In the genomic region with DNA sequence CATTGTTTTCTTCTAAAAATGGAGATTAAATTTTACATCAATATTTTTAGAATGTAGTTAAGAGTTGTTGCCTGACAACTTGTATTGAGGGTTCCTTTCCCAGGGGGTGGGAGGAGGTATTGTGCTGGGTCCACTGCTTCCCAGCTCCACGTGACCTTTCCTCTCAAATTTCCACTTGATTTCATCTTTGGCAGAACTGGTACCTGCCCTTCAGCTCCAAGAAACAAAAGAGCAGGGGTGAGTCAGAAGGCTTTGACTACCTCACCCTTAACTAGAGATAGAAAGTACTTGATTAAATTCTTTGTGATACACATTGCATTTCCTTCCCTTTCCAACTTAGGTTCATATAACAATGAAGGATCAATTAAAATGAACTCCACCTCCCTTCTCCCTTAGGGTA, we compare ENCODE assay signal across 8 cellular contexts. TPM values are rescaled to one million over a fixed set of nuclear protein-coding genes. Genes with fewer than 3 reads are reported as not detected.
DNase-seq lines count a peak whose midpoint lies in the region; ATAC-seq lines count a peak whose summit lies in the region.

No MANE protein-coding gene starts in this region.

- DNase-seq in NCI-H2171 treated with DMSO at 0.1 percent for 48 hours (lab: John Stamatoyannopoulos, UW) (peak; percentile 21), NCI-H2171 (lab: John Stamatoyannopoulos, UW) (no peak), immature natural killer cell (no peak), D341Med (ENCODE audit: low spot score) (no peak), HT-29 (ENCODE audit: low spot score) (no peak)
- DNase-seq in stimulated activated CD4-positive, alpha-beta T cell treated with anti-CD3 and anti-CD28 coated beads, Interleukin-15, amount 100 ng/mL, for 24 hours = no peak

- ATAC-seq in stimulated activated memory B cell treated with anti-CD40 and anti-IgM and Interleukin-4, amounts not matched to agents 10 μg/mL and 1 μg/mL and 100 μg/mL, for 72 hours = no peak

- H3K27me3 Mint-ChIP-seq in activated naive CD8-positive, alpha-beta T cell = peaks cover 5% of the 10 kb centered on the region
- H3K27me3 Mint-ChIP-seq in immature natural killer cell (ENCODE audit: low read depth in 3 of 3) = peaks cover 7 to 28% (median 25%) of the 10 kb centered on the region in 3 donors
- H3K27me3 Mint-ChIP-seq in stimulated activated memory B cell treated with anti-CD40 and anti-IgM and Interleukin-4, amounts not matched to agents 10 μg/mL and 1 μg/mL and 100 μg/mL, for 72 hours = no peaks in the 10 kb centered on the region

- peaks cover 15% of the 10 kb centered on the region for H3K36me3 Mint-ChIP-seq in activated naive CD8-positive, alpha-beta T cell
- H3K36me3 Mint-ChIP-seq in immature natural killer cell = peaks cover 0 to 10% (median 0%) of the 10 kb centered on the region in 3 donors
- H3K36me3 Mint-ChIP-seq in stimulated activated memory B cell treated with anti-CD40 and anti-IgM and Interleukin-4, amounts not matched to agents 10 μg/mL and 1 μg/mL and 100 μg/mL, for 72 hours = peaks cover 8% of the 10 kb centered on the region

- peaks cover 37% of the 10 kb centered on the region for H3K4me1 Mint-ChIP-seq in activated naive CD8-positive, alpha-beta T cell (ENCODE audit: low read depth)
- peaks cover 14 to 25% of the 10 kb centered on the region in 2 donors for H3K4me1 Mint-ChIP-seq in immature natural killer cell
- peaks cover 32% of the 10 kb centered on the region for H3K4me1 Mint-ChIP-seq in stimulated activated memory B cell treated with anti-CD40 and anti-IgM and Interleukin-4, amounts not matched to agents 10 μg/mL and 1 μg/mL and 100 μg/mL, for 72 hours

- no peak overlapping the region for H3K27ac Mint-ChIP-seq in activated naive CD8-positive, alpha-beta T cell
- H3K27ac Mint-ChIP-seq in immature natural killer cell = no peak overlapping the region
- no peak overlapping the region for H3K27ac Mint-ChIP-seq in stimulated activated memory B cell treated with anti-CD40 and anti-IgM and Interleukin-4, amounts not matched to agents 10 μg/mL and 1 μg/mL and 100 μg/mL, for 72 hours

- peak overlapping the region; percentile 85 for H3K4me3 Mint-ChIP-seq in activated naive CD8-positive, alpha-beta T cell
- peak overlapping the region; percentile 78 to 86 (median 83) for H3K4me3 Mint-ChIP-seq in immature natural killer cell
- H3K4me3 Mint-ChIP-seq in stimulated activated memory B cell treated with anti-CD40 and anti-IgM and Interleukin-4, amounts not matched to agents 10 μg/mL and 1 μg/mL and 100 μg/mL, for 72 hours = peak overlapping the region; percentile 19

- H3K9me3 Mint-ChIP-seq in activated naive CD8-positive, alpha-beta T cell (ENCODE audit: low read depth) = peaks cover 5% of the 10 kb centered on the region
- peaks cover 0 to 9% (median 2%) of the 10 kb centered on the region in 6 donors for H3K9me3 Mint-ChIP-seq in immature natural killer cell
- peaks cover 4% of the 10 kb centered on the region for H3K9me3 Mint-ChIP-seq in stimulated activated memory B cell treated with anti-CD40 and anti-IgM and Interleukin-4, amounts not matched to agents 10 μg/mL and 1 μg/mL and 100 μg/mL, for 72 hours

RNA-seq across cellular contexts. Expression of gene TRIM2, which starts 19.7 kb away (rescaled TPM):
- polyA plus RNA-seq in immature natural killer cell = under 1 TPM in 1 of 3 donors, not detected in 2; 0.51 TPM
- 58.5 and 64.8 TPM in 2 replicates for total RNA-seq in HT-29 (2014; rRNA removed; shearing (Covaris generic))

Comparison
In these comparisons a context has a peak if more than half of its experiments do, and no peak if none do; other contexts are left out.
1. H3K4me3 Mint-ChIP-seq: peak in every context shown above with its lines; median percentile 85 in activated naive CD8-positive, alpha-beta T cell; 83 in immature natural killer cell; 19 in stimulated activated memory B cell treated with anti-CD40 and anti-IgM and Interleukin-4, amounts not matched to agents 10 μg/mL and 1 μg/mL and 100 μg/mL, for 72 hours.